ENCODE assay signal across 16 cellular contexts in the genomic region with DNA sequence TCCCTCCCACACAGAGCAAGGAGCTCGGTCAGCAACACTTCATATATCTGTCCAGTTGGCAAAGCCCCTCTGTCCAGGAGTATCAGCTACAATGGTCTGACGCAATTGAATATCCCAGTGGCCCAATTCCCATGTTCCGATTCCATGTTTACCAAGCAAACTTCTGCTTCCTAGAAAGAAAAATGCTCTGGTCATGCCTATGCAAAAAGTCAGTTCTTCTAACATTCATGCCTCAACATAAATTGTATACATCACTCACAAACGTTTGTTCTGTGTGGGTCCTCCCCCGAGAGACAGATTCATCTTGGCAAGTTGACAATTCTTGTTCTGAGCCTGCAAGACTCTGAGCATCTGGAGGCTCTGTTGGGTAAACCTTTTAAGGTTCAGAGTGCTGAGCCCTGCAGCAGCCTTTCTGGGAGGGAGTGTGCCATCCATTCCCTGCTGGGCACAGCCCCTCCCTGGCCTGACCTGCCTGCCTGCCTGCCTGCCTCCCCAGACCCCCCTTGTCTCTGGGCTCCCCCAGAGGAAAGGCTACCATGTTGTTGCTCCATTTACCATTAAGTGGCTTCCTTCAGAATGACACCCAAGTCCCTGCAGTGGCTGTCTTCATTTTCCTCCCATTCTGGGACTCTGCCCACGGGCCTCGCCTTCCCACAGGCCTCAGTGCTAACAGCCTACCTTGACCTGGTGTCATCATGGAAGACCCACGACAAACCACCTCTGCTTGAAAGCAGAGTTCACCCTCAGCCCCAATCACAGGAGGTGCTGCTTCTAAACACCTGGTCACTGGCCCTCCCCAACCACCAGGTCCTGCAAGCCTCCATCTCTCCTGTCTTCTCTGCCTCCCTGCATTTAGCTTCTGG. TPM values are rescaled to one million over a fixed set of nuclear protein-coding genes. Genes with fewer than 3 reads are reported as not detected.
DNase-seq lines count a peak whose midpoint lies in the region; ATAC-seq, FAIRE-seq and TF ChIP-seq lines count a peak whose summit lies in the region.
"Had no signal": no experiment of that assay in that cellular context is flagged by ENCODE, and none has a peak within 500 bp of the region (broad histone marks: within the 10 kb centered on the region; RNA-seq: fewer than 3 reads in every experiment).

No MANE protein-coding gene starts in this region.

- TF ChIP-seq CTCF in heart right ventricle (IDR thresholded peaks at IDR 0.05) (no peak), kidney (IDR thresholded peaks at IDR 0.05; ENCODE audit: borderline replicate concordance, extremely low read depth, insufficient read depth) (no peak), tibial artery (IDR thresholded peaks at IDR 0.05) (no peak)

- FAIRE-seq in kidney (lab: Jason Lieb, UNC), result no peak

- no peak overlapping the region for H3K4me3 Mint-ChIP-seq in T-helper 2 cell treated with Interferon-gamma antibody and Interleukin-4, amounts not matched to agents 5 μg/mL and 100 μg/mL, for 36 hours
- H3K4me3 Mint-ChIP-seq: activated T-cell treated with anti-CD3 and anti-CD28 coated beads, Interleukin-2, amount 50 U/mL, for 72 hours had no signal

- 67 to 71% methylated on average over 8 of the region's 8 CpGs for WGBS in heart right ventricle, 2 donors

- H3K4me3 ChIP-seq in heart right ventricle, result no peak overlapping the region
- no peak overlapping the region for H3K4me3 ChIP-seq in adipocyte (ENCODE audit: low read length)
- H3K4me3 ChIP-seq in kidney (ENCODE audit: low read length in 2 of 2), result no peak overlapping the region
- no peak overlapping the region for H3K4me3 ChIP-seq in tibial artery
- no peak overlapping the region for H3K4me3 ChIP-seq in Karpas-422 (ENCODE audit: low read length)
- H3K4me3 ChIP-seq: skin epidermis, stomach had no signal

- no peak overlapping the region for H3K27ac Mint-ChIP-seq in T-helper 2 cell treated with Interferon-gamma antibody and Interleukin-4, amounts not matched to agents 5 μg/mL and 100 μg/mL, for 36 hours
- H3K27ac Mint-ChIP-seq: activated T-cell treated with anti-CD3 and anti-CD28 coated beads, Interleukin-2, amount 50 U/mL, for 72 hours had no signal

- H3K9ac ChIP-seq in adipocyte (ENCODE audit: low read length) (no peak overlapping the region), kidney (ENCODE audit: low read length in 2 of 2) (no peak overlapping the region), Karpas-422 (ENCODE audit: low read length) (no peak overlapping the region)

- no peak overlapping the region for H3K27ac ChIP-seq in heart right ventricle
- H3K27ac ChIP-seq in kidney (ENCODE audit: low read depth in 2 of 2, low read length in 2 of 2), result no peak overlapping the region
- H3K27ac ChIP-seq in tibial artery, result no peak overlapping the region
- no peak overlapping the region for H3K27ac ChIP-seq in Karpas-422 (ENCODE audit: low read length)
- H3K27ac ChIP-seq: neutrophil, skin epidermis, stomach had no signal

- no peaks in the 10 kb centered on the region for H4K20me1 ChIP-seq in Karpas-422 (ENCODE audit: insufficient read depth, low read depth, low read length)

- H3K27me3 ChIP-seq in heart right ventricle (no peaks in the 10 kb centered on the region), adipocyte (replicated peaks; ENCODE audit: control insufficient read depth, insufficient read depth, low read length) (no peaks in the 10 kb centered on the region), tibial artery (peaks cover 0 to 9% of the 10 kb centered on the region in 2 donors), Karpas-422 (ENCODE audit: low read length) (no peaks in the 10 kb centered on the region)
- H3K27me3 ChIP-seq: neutrophil, stomach had no signal

- H3K36me3 Mint-ChIP-seq in T-helper 2 cell treated with Interferon-gamma antibody and Interleukin-4, amounts not matched to agents 5 μg/mL and 100 μg/mL, for 36 hours (ENCODE audit: low read depth), result no peaks in the 10 kb centered on the region

- no peaks in the 10 kb centered on the region for H3K9me3 Mint-ChIP-seq in T-helper 2 cell treated with Interferon-gamma antibody and Interleukin-4, amounts not matched to agents 5 μg/mL and 100 μg/mL, for 36 hours
- H3K9me3 Mint-ChIP-seq: activated T-cell treated with anti-CD3 and anti-CD28 coated beads, Interleukin-2, amount 50 U/mL, for 72 hours had no signal

- peaks cover 0 to 26% (median 11%) of the 10 kb centered on the region in 9 donors for H3K4me1 ChIP-seq in heart right ventricle
- peaks cover 45% of the 10 kb centered on the region for H3K4me1 ChIP-seq in adipocyte (ENCODE audit: control insufficient read depth, insufficient read depth, low read length)
- no peaks in the 10 kb centered on the region for H3K4me1 ChIP-seq in kidney (ENCODE audit: control insufficient read depth in 1 of 2, insufficient read depth in 1 of 2, low read depth in 1 of 2, low read length in 2 of 2)
- peaks cover 0 to 19% (median 2%) of the 10 kb centered on the region in 4 donors for H3K4me1 ChIP-seq in tibial artery
- H3K4me1 ChIP-seq in Karpas-422 (ENCODE audit: low read length), result no peaks in the 10 kb centered on the region

- H3K4me2 ChIP-seq in Karpas-422 (ENCODE audit: low read depth, low read length, poor library complexity, severe bottlenecking), result no peak overlapping the region

- peaks cover 1% of the 10 kb centered on the region for H3K4me1 Mint-ChIP-seq in T-helper 2 cell treated with Interferon-gamma antibody and Interleukin-4, amounts not matched to agents 5 μg/mL and 100 μg/mL, for 36 hours (ENCODE audit: low read depth)

- H3K36me3 ChIP-seq in heart right ventricle, result no peaks in the 10 kb centered on the region
- H3K36me3 ChIP-seq in adipocyte (ENCODE audit: control insufficient read depth, insufficient read depth, low read length, severe bottlenecking), result no peaks in the 10 kb centered on the region
- no peaks in the 10 kb centered on the region for H3K36me3 ChIP-seq in kidney (ENCODE audit: control insufficient read depth in 1 of 2, insufficient read depth in 2 of 2, low read length in 2 of 2)
- H3K36me3 ChIP-seq in tibial artery, result no peaks in the 10 kb centered on the region
- no peaks in the 10 kb centered on the region for H3K36me3 ChIP-seq in Karpas-422 (ENCODE audit: insufficient read depth, low read length)
- H3K36me3 ChIP-seq: neutrophil, stomach had no signal

- no peak overlapping the region for H2AFZ ChIP-seq in Karpas-422 (ENCODE audit: low read length)

- ATAC-seq in Right ventricle myocardium inferior, result peak; percentile 32
- no peak for ATAC-seq in heart right ventricle
- no peak for ATAC-seq in HG02938 (IDR thresholded peaks at IDR 0.05; ENCODE audit: unreplicated experiment)

- H3K9me2 ChIP-seq in Karpas-422 (replicated peaks; ENCODE audit: insufficient read depth, low read length), result no peaks in the 10 kb centered on the region

- peaks cover 10% of the 10 kb centered on the region for H3K27me3 Mint-ChIP-seq in T-helper 2 cell treated with Interferon-gamma antibody and Interleukin-4, amounts not matched to agents 5 μg/mL and 100 μg/mL, for 36 hours (ENCODE audit: low read depth)

- H3K9me3 ChIP-seq in heart right ventricle (peaks cover 0 to 4% (median 0%) of the 10 kb centered on the region in 11 donors), adipocyte (ENCODE audit: control insufficient read depth, low read length) (no peaks in the 10 kb centered on the region), kidney (ENCODE audit: control insufficient read depth in 1 of 2, low read length in 2 of 2) (no peaks in the 10 kb centered on the region), tibial artery (no peaks in the 10 kb centered on the region), Karpas-422 (ENCODE audit: low read length) (no peaks in the 10 kb centered on the region)
- H3K9me3 ChIP-seq: neutrophil, stomach had no signal

- intact Hi-C loops in Right ventricle myocardium inferior (cut with DNase I), result no loop called here
- intact Hi-C loops in heart right ventricle (cut with DNase I), result loop anchor here in 2 of 10 donors (10.0 kb wide), 2 partner anchors 249 to 629 kb away; no protein-coding TSS in a partner anchor
- intact Hi-C loops in kidney (cut with DNase I), result no loop called here
- intact Hi-C loops in tibial artery (cut with DNase I; ENCODE audit: low total_unique reads), result loop anchor here (10.0 kb wide), 1 partner anchor 629 kb away; no protein-coding TSS in a partner anchor

- no peaks in the 10 kb centered on the region for H3K79me2 ChIP-seq in Karpas-422 (ENCODE audit: low read length)

- DNase-seq in Right ventricle myocardium inferior (ENCODE audit: missing footprints) (no peak), heart right ventricle (no peak), adipocyte (ENCODE audit: low read depth) (peak; percentile 53), kidney (peak; percentile 38), tibial artery (peak; percentile 50 to 51), Karpas-422 (no peak)
- no peak for DNase-seq in T-helper 2 cell treated with Interferon-gamma antibody and Interleukin-4, amounts not matched to agents 5 μg/mL and 100 μg/mL, for 36 hours (ENCODE audit: low spot score)
- DNase-seq: activated T-cell treated with anti-CD3 and anti-CD28 coated beads, Interleukin-2, amount 50 U/mL, for 72 hours; amygdala; cortex of kidney; NCI-H1694; NCI-H774 had no signal

RNA-seq across cellular contexts. Expression of gene TAF1B, which starts 37.6 kb away (rescaled TPM):
- total RNA-seq in Right ventricle myocardium inferior (6.3 TPM), heart right ventricle (1 to 10 TPM; 2.4 to 7.9 (median 4.9) TPM), kidney (27.7 TPM)
- polyA plus RNA-seq in heart right ventricle (1 to 10 TPM; 1.8 to 3.0 TPM), kidney (ENCODE audit: insufficient read depth, low read depth, low replicate concordance) (8.8 TPM)
- 17.8 and 58.6 TPM in 2 replicates for total RNA-seq in Karpas-422 (2014; rRNA removed; shearing (Covaris generic); ENCODE audit: low replicate concordance)

Comparison
In these comparisons a context has a peak if more than half of its experiments do, and no peak if none do; other contexts are left out.
1. DNase-seq: peak in adipocyte (single experiment), kidney (single experiment) and tibial artery (2 of 2); none in Right ventricle myocardium inferior (single experiment), heart right ventricle (0 of 2), Karpas-422 (single experiment) and T-helper 2 cell treated with Interferon-gamma antibody and Interleukin-4, amounts not matched to agents 5 μg/mL and 100 μg/mL, for 36 hours (single experiment).